In genomic region chr21:36434144-36434543, GRCh38 we compare ENCODE assay signal across 1 cellular context.
TF ChIP-seq lines count a peak whose summit lies in the region.

No MANE protein-coding gene starts in this region.

TF ChIP-seq in GM23338, 12 proteins besides CTCF, POLR2A, EP300 and RAD21 (continued from another document):
- TF ChIP-seq ZNF462 (CRISPR knock-in tag; IDR thresholded peaks at IDR 0.05) = no peak
- TF ChIP-seq REST (IDR thresholded peaks at IDR 0.05; ENCODE audit: unreplicated experiment) = no peak
- no peak for TF ChIP-seq CREB1 (CRISPR knock-in tag; IDR thresholded peaks at IDR 0.05; ENCODE audit: low read depth)
- no peak for TF ChIP-seq ZNF114 (CRISPR knock-in tag; IDR thresholded peaks at IDR 0.05)
- no peak for TF ChIP-seq JUNB (IDR thresholded peaks at IDR 0.05; ENCODE audit: unreplicated experiment)
- no peak for TF ChIP-seq EZH2 (IDR thresholded peaks at IDR 0.05; ENCODE audit: low read depth, unreplicated experiment)
- no peak for TF ChIP-seq STAT1 (IDR thresholded peaks at IDR 0.05; ENCODE audit: unreplicated experiment)
- TF ChIP-seq ZNF331 (CRISPR knock-in tag; IDR thresholded peaks at IDR 0.05; ENCODE audit: low read depth) = no peak
- TF ChIP-seq ETS1 (IDR thresholded peaks at IDR 0.05) = no peak
- TF ChIP-seq NANOG (IDR thresholded peaks at IDR 0.05; ENCODE audit: borderline replicate concordance) = no peak
